In genomic region chr7:71131256-71131752, GRCh38 we compare ENCODE assay signal across 9 cellular contexts. TPM values are rescaled to one million over a fixed set of nuclear protein-coding genes. Genes with fewer than 3 reads are reported as not detected.
DNase-seq lines count a peak whose midpoint lies in the region; ATAC-seq and FAIRE-seq lines count a peak whose summit lies in the region.
"Had no signal": no experiment of that assay in that cellular context is flagged by ENCODE, and none has a peak within 500 bp of the region (broad histone marks: within the 10 kb centered on the region; RNA-seq: fewer than 3 reads in every experiment).

No MANE protein-coding gene starts in this region.

- no peak for FAIRE-seq in small intestine (lab: Jason Lieb, UNC)

- peaks cover 2% of the 10 kb centered on the region; the same call in 1 of the 2 replicates for H3K36me3 ChIP-seq in HUES6 (ENCODE audit: control insufficient read depth, insufficient read depth, low read length)
- H3K36me3 ChIP-seq in small intestine (ENCODE audit: control insufficient read depth in 2 of 2, insufficient read depth in 2 of 2, low read length in 2 of 2) = no peaks in the 10 kb centered on the region
- H3K36me3 ChIP-seq: neutrophil had no signal

- WGBS in small intestine, 3 donors = 1 to 9% (median 8%) methylated on average over 44 to 62 of the region's 62 CpGs

- H3K27ac ChIP-seq in HUES6 (ENCODE audit: low read depth, low read length) (peak overlapping the region; percentile 69; the same call in 1 of the 2 replicates), small intestine (ENCODE audit: low read depth in 1 of 2, low read length in 1 of 2) (no peak overlapping the region)
- H3K27ac ChIP-seq: neutrophil had no signal

- peaks cover 34% of the 10 kb centered on the region for H3K27me3 ChIP-seq in HUES6 (ENCODE audit: control insufficient read depth, insufficient read depth, low read length)
- peaks cover 0 to 5% of the 10 kb centered on the region in 2 donors for H3K27me3 ChIP-seq in small intestine (ENCODE audit: control insufficient read depth in 2 of 2, insufficient read depth in 2 of 2, low read length in 2 of 2)

- H3K9me3 Mint-ChIP-seq in T-helper 2 cell treated with Interferon-gamma antibody and Interleukin-4, amounts not matched to agents 5 μg/mL and 100 μg/mL, for 36 hours = peaks cover 21% of the 10 kb centered on the region

- no peaks in the 10 kb centered on the region for H3K9me3 ChIP-seq in HUES6 (ENCODE audit: control insufficient read depth, insufficient read depth, low read depth, low read length)
- no peaks in the 10 kb centered on the region for H3K9me3 ChIP-seq in small intestine (ENCODE audit: control insufficient read depth, low read depth)
- H3K9me3 ChIP-seq: neutrophil had no signal

- H3K4me1 Mint-ChIP-seq in T-helper 2 cell treated with Interferon-gamma antibody and Interleukin-4, amounts not matched to agents 5 μg/mL and 100 μg/mL, for 36 hours (ENCODE audit: low read depth) = no peaks in the 10 kb centered on the region

- DNase-seq in amygdala (lab: John Stamatoyannopoulos, UW) (peak in 42 of 56 donors; percentile 5 to 67 (median 32)), inferior parietal cortex (ENCODE audit: extremely low spot score) (peak; percentile 56), small intestine (no peak), SW 1271 (lab: John Stamatoyannopoulos, UW) (no peak), dedifferentiated amniotic fluid mesenchymal stem cell (ENCODE audit: extremely low spot score) (no peak)
- DNase-seq in T-helper 2 cell treated with Interferon-gamma antibody and Interleukin-4, amounts not matched to agents 5 μg/mL and 100 μg/mL, for 36 hours (ENCODE audit: low spot score) = no peak

- no peak overlapping the region for H3K4me3 Mint-ChIP-seq in T-helper 2 cell treated with Interferon-gamma antibody and Interleukin-4, amounts not matched to agents 5 μg/mL and 100 μg/mL, for 36 hours

- H3K4me3 ChIP-seq in HUES6 (ENCODE audit: low read depth, low read length) (peak overlapping the region; percentile 93), small intestine (ENCODE audit: low read depth in 1 of 2, low read length in 2 of 2) (peak overlapping the region; percentile 23 to 24)

- H3K4me1 ChIP-seq in HUES6 (ENCODE audit: control insufficient read depth, insufficient read depth, low read length) (peaks cover 34% of the 10 kb centered on the region), small intestine (ENCODE audit: control insufficient read depth in 2 of 2, insufficient read depth in 1 of 2, low read depth in 1 of 2, low read length in 1 of 2) (no peaks in the 10 kb centered on the region)

- H3K36me3 Mint-ChIP-seq in T-helper 2 cell treated with Interferon-gamma antibody and Interleukin-4, amounts not matched to agents 5 μg/mL and 100 μg/mL, for 36 hours (ENCODE audit: low read depth) = no peaks in the 10 kb centered on the region

- H3K27me3 Mint-ChIP-seq in T-helper 2 cell treated with Interferon-gamma antibody and Interleukin-4, amounts not matched to agents 5 μg/mL and 100 μg/mL, for 36 hours (ENCODE audit: low read depth) = peaks cover 16% of the 10 kb centered on the region

- peak overlapping the region; percentile 87 for H3K9ac ChIP-seq in HUES6 (ENCODE audit: low read length)

- no peak for ATAC-seq in HG03135 (IDR thresholded peaks at IDR 0.05; ENCODE audit: unreplicated experiment)

- no peak overlapping the region for H3K27ac Mint-ChIP-seq in T-helper 2 cell treated with Interferon-gamma antibody and Interleukin-4, amounts not matched to agents 5 μg/mL and 100 μg/mL, for 36 hours

RNA-seq across cellular contexts. Expression of gene GALNT17, which starts 0.6 kb away (rescaled TPM):
- 1 to 10 TPM in 1 of 3 donors, under 1 TPM in 1, not detected in 1; 0.54 to 2.9 TPM for polyA plus RNA-seq in small intestine

Comparison
In these comparisons a context has a peak if more than half of its experiments do, and no peak if none do; other contexts are left out.
1. DNase-seq: peak in amygdala (42 of 56) and inferior parietal cortex (single experiment); none in small intestine (single experiment), SW 1271 (0 of 2), T-helper 2 cell treated with Interferon-gamma antibody and Interleukin-4, amounts not matched to agents 5 μg/mL and 100 μg/mL, for 36 hours (single experiment) and dedifferentiated amniotic fluid mesenchymal stem cell (single experiment).